Comparison of ENCODE assay signal across 20 cellular contexts in genomic region chr14:38080696-38081095, GRCh38.
"Had no signal": no experiment of that assay in that cellular context is flagged by ENCODE, and none has a peak within 500 bp of the region (broad histone marks: within the 10 kb centered on the region; RNA-seq: fewer than 3 reads in every experiment).

No MANE protein-coding gene starts in this region.

- H3K4me1 ChIP-seq: colonic mucosa, foreskin keratinocyte, thyroid gland had no signal

- H3K9me3 ChIP-seq: colonic mucosa, suprapubic skin, thyroid gland had no signal

- ATAC-seq: foreskin keratinocyte; naive thymus-derived CD4-positive, alpha-beta T cell; right cardiac atrium; stimulated activated effector memory CD8-positive, alpha-beta T cell treated with anti-CD3 and anti-CD28 coated beads, Interleukin-12 subunit alpha, Interleukin-12 subunit beta, amount 100 ng/mL, for 72 hours; stimulated activated naive CD8-positive, alpha-beta T cell treated with anti-CD3 and anti-CD28 coated beads, Interleukin-15, Interleukin-2, amounts not matched to agents 100 U/mL and 50 U/mL, for 24 hours had no signal

- H3K36me3 Mint-ChIP-seq: type B pancreatic cell had no signal

- FAIRE-seq: kidney, small intestine, urothelium cell line had no signal

- H3K27me3 Mint-ChIP-seq: naive thymus-derived CD4-positive, alpha-beta T cell; type B pancreatic cell had no signal

- H3K9me3 Mint-ChIP-seq: nephron progenitor cell; stimulated activated effector memory CD8-positive, alpha-beta T cell treated with anti-CD3 and anti-CD28 coated beads, Interleukin-12 subunit alpha, Interleukin-12 subunit beta, amount 100 ng/mL, for 72 hours; type B pancreatic cell had no signal

- H3K4me3 ChIP-seq: colonic mucosa, hepatocyte, suprapubic skin, thyroid gland had no signal

- H2AFZ ChIP-seq: hepatocyte had no signal

- H3K4me2 ChIP-seq: hepatocyte had no signal

- H3K27ac ChIP-seq: colonic mucosa, foreskin keratinocyte, hepatocyte, suprapubic skin, thyroid gland had no signal

- H3K27ac Mint-ChIP-seq: nephron progenitor cell; stimulated activated effector memory CD8-positive, alpha-beta T cell treated with anti-CD3 and anti-CD28 coated beads, Interleukin-12 subunit alpha, Interleukin-12 subunit beta, amount 100 ng/mL, for 72 hours; type B pancreatic cell had no signal

- H3K4me3 Mint-ChIP-seq: nephron progenitor cell; stimulated activated effector memory CD8-positive, alpha-beta T cell treated with anti-CD3 and anti-CD28 coated beads, Interleukin-12 subunit alpha, Interleukin-12 subunit beta, amount 100 ng/mL, for 72 hours; type B pancreatic cell had no signal

- H3K36me3 ChIP-seq: colonic mucosa, suprapubic skin, thyroid gland had no signal

- DNase-seq: colonic mucosa; dermis blood vessel endothelial cell; erythroblast; foreskin keratinocyte; head of caudate nucleus; kidney; naive thymus-derived CD4-positive, alpha-beta T cell; nephron progenitor cell; posterior cingulate gyrus; right cardiac atrium; small intestine; stimulated activated CD4-positive, alpha-beta T cell treated with anti-CD3 and anti-CD28 coated beads, Interleukin-4, amount 100 ng/mL, for 1 hour; stimulated activated CD8-positive, alpha-beta memory T cell treated with anti-CD3 and anti-CD28 coated beads, Interleukin-4, amount 100 ng/mL, for 48 hours; stimulated activated naive CD8-positive, alpha-beta T cell treated with anti-CD3 and anti-CD28 coated beads, Interleukin-15, Interleukin-2, amounts not matched to agents 100 U/mL and 50 U/mL, for 24 hours; thyroid gland had no signal

- H3K4me1 Mint-ChIP-seq: nephron progenitor cell had no signal

- H3K27me3 ChIP-seq: colonic mucosa, foreskin keratinocyte, hepatocyte, suprapubic skin, thyroid gland had no signal
